In genomic region chr12:116534341-116535121, GRCh38 we compare ENCODE assay signal across 1 cellular context.
TF ChIP-seq lines count a peak whose summit lies in the region.

No MANE protein-coding gene starts in this region.

TF ChIP-seq in SK-N-SH, 30 proteins besides CTCF, POLR2A, EP300 and RAD21 (continued from another document):
- no peak for TF ChIP-seq REST (IDR thresholded peaks at IDR 0.05; ENCODE audit: low read depth, low read length)
TF ChIP-seq in SK-N-SH: peak in this region for 2.
